Comparison of ENCODE assay signal across 23 cellular contexts in genomic region chrX:77223046-77223445, GRCh38.
"Had no signal": no experiment of that assay in that cellular context is flagged by ENCODE, and none has a peak within 500 bp of the region (broad histone marks: within the 10 kb centered on the region; RNA-seq: fewer than 3 reads in every experiment).

No MANE protein-coding gene starts in this region.

- H3K27ac Mint-ChIP-seq: IgD-negative memory B cell, T-cell had no signal

- H3K27me3 ChIP-seq: SJSA1 had no signal

- H3K9me3 Mint-ChIP-seq: T-cell had no signal

- H3K36me3 Mint-ChIP-seq: IgD-negative memory B cell, T-cell had no signal

- H3K36me3 ChIP-seq: SJSA1 had no signal

- H3K4me3 Mint-ChIP-seq: IgD-negative memory B cell, T-cell had no signal

- DNase-seq: Kasumi-1, MM.1S, NCI-H1092 treated with DMSO at 0.1 percent for 48 hours, NCI-H1436, NCI-H187, NCI-H2029, NCI-H2081 treated with DMSO at 0.1 percent for 48 hours, NCI-H2171, NCI-H226, NCI-H446, NCI-H510A, NCI-H524 treated with DMSO at 0.1 percent for 48 hours, NCI-H69, NCI-H774, Right ventricle myocardium superior, RPMI8226, SIG-M5, SW 1271, T-cell had no signal

- H3K4me1 ChIP-seq: SJSA1 had no signal

- H3K4me3 ChIP-seq: K562, SJSA1, SK-N-MC had no signal

- H3K9me3 ChIP-seq: SJSA1 had no signal

- H3K4me1 Mint-ChIP-seq: IgD-negative memory B cell, T-cell had no signal

- ATAC-seq: K562, T-cell had no signal
